Comparison of ENCODE assay signal across 35 cellular contexts in genomic region chr12:110708917-110709316, GRCh38.
"Had no signal": no experiment of that assay in that cellular context is flagged by ENCODE, and none has a peak within 500 bp of the region (broad histone marks: within the 10 kb centered on the region; RNA-seq: fewer than 3 reads in every experiment).

No MANE protein-coding gene starts in this region.

- H3K27ac ChIP-seq: adrenal gland, body of pancreas, cardiac muscle cell, VCaP had no signal

- ATAC-seq: activated CD8-positive, alpha-beta T cell treated with anti-CD3 and anti-CD28 coated beads for 36 hours; activated T-cell treated with anti-CD3 and anti-CD28 coated beads, Interleukin-2, amount 50 U/mL, for 4 hours; activated T-cell treated with anti-CD3 and anti-CD28 coated beads, Interleukin-2, amount 50 U/mL, for 72 hours; body of pancreas had no signal

- H3K36me3 ChIP-seq: adrenal gland, cardiac muscle cell had no signal

- H3K4me1 Mint-ChIP-seq: activated CD4-positive, alpha-beta T cell treated with anti-CD3 and anti-CD28 coated beads, Interleukin-2, amount 10 ng/mL, durations not matched to agents 24 days and 14 days; activated naive CD4-positive, alpha-beta T cell treated with anti-CD3 and anti-CD28 coated beads, Interleukin-2, amount 10 ng/mL, durations not matched to agents 7 days and 5 days; activated naive CD4-positive, alpha-beta T cell treated with anti-CD3 and anti-CD28 coated beads, Interleukin-2, amount 50 U/mL, for 24 hours; central memory CD8-positive, alpha-beta T cell had no signal

- H3K27ac Mint-ChIP-seq: activated B cell treated with CpG ODN at 0.5 μM for 24 hours; activated CD4-positive, alpha-beta memory T cell treated with anti-CD3 and anti-CD28 coated beads for 36 hours; activated CD4-positive, alpha-beta T cell treated with anti-CD3 and anti-CD28 coated beads, Interleukin-2, amount 10 ng/mL, durations not matched to agents 24 days and 14 days; activated CD8-positive, alpha-beta T cell treated with anti-CD3 and anti-CD28 coated beads for 36 hours; activated naive CD4-positive, alpha-beta T cell treated with anti-CD3 and anti-CD28 coated beads, Interleukin-2, amount 10 ng/mL, durations not matched to agents 7 days and 5 days; activated naive CD4-positive, alpha-beta T cell treated with anti-CD3 and anti-CD28 coated beads, Interleukin-2, amount 50 U/mL, for 24 hours; activated naive CD8-positive, alpha-beta T cell; activated T-cell treated with anti-CD3 and anti-CD28 coated beads, Interleukin-2, amount 50 U/mL, for 72 hours; activated T-helper 1 cell treated with anti-CD3 and anti-CD28 coated beads, Interleukin-12 subunit alpha, Interleukin-12 subunit beta, Interleukin-2, Interleukin-4 antibody, amounts not matched to agents 30 ng/mL and 10 ng/mL and 1 ng/mL, durations not matched to agents 14 hours and 24 hours and 36 hours; activated T-helper 2 cell treated with anti-CD3 and anti-CD28 coated beads, Interferon-gamma antibody, Interleukin-2, Interleukin-4, amounts not matched to agents 10 μg/mL and 5 μg/mL and 100 μg/mL, durations not matched to agents 14 hours and 24 hours and 36 hours; T-helper 1 cell treated with Interleukin-12 subunit alpha and Interleukin-12 subunit beta and Interleukin-4 antibody, amounts not matched to agents 30 μg/mL and 1 μg/mL, for 36 hours; T-helper 2 cell treated with Interferon-gamma antibody and Interleukin-4, amounts not matched to agents 5 μg/mL and 100 μg/mL, for 36 hours had no signal

- H3K9me3 Mint-ChIP-seq: activated B cell treated with CpG ODN at 0.5 μM for 24 hours; activated CD4-positive, alpha-beta memory T cell treated with anti-CD3 and anti-CD28 coated beads for 36 hours; activated CD4-positive, alpha-beta T cell treated with anti-CD3 and anti-CD28 coated beads, Interleukin-2, amount 10 ng/mL, durations not matched to agents 24 days and 14 days; activated CD8-positive, alpha-beta T cell treated with anti-CD3 and anti-CD28 coated beads for 36 hours; activated naive CD4-positive, alpha-beta T cell treated with anti-CD3 and anti-CD28 coated beads, Interleukin-2, amount 10 ng/mL, durations not matched to agents 7 days and 5 days; activated naive CD4-positive, alpha-beta T cell treated with anti-CD3 and anti-CD28 coated beads, Interleukin-2, amount 50 U/mL, for 24 hours; activated T-cell treated with anti-CD3 and anti-CD28 coated beads, Interleukin-2, amount 50 U/mL, for 4 hours; activated T-cell treated with anti-CD3 and anti-CD28 coated beads, Interleukin-2, amount 50 U/mL, for 72 hours; activated T-helper 1 cell treated with anti-CD3 and anti-CD28 coated beads, Interleukin-12 subunit alpha, Interleukin-12 subunit beta, Interleukin-2, Interleukin-4 antibody, amounts not matched to agents 30 ng/mL and 10 ng/mL and 1 ng/mL, durations not matched to agents 14 hours and 24 hours and 36 hours; activated T-helper 2 cell treated with anti-CD3 and anti-CD28 coated beads, Interferon-gamma antibody, Interleukin-2, Interleukin-4, amounts not matched to agents 10 μg/mL and 5 μg/mL and 100 μg/mL, durations not matched to agents 14 hours and 24 hours and 36 hours; central memory CD8-positive, alpha-beta T cell; T-helper 1 cell treated with Interleukin-12 subunit alpha and Interleukin-12 subunit beta and Interleukin-4 antibody, amounts not matched to agents 30 μg/mL and 1 μg/mL, for 36 hours; T-helper 2 cell treated with Interferon-gamma antibody and Interleukin-4, amounts not matched to agents 5 μg/mL and 100 μg/mL, for 36 hours had no signal

- H3K27me3 Mint-ChIP-seq: activated B cell treated with CpG ODN at 0.5 μM for 24 hours; activated CD4-positive, alpha-beta memory T cell treated with anti-CD3 and anti-CD28 coated beads for 36 hours; activated CD4-positive, alpha-beta T cell treated with anti-CD3 and anti-CD28 coated beads, Interleukin-2, amount 10 ng/mL, durations not matched to agents 24 days and 14 days; activated CD8-positive, alpha-beta T cell treated with anti-CD3 and anti-CD28 coated beads for 36 hours; activated naive CD4-positive, alpha-beta T cell treated with anti-CD3 and anti-CD28 coated beads, Interleukin-2, amount 10 ng/mL, durations not matched to agents 7 days and 5 days; activated naive CD4-positive, alpha-beta T cell treated with anti-CD3 and anti-CD28 coated beads, Interleukin-2, amount 50 U/mL, for 24 hours; activated naive CD8-positive, alpha-beta T cell; central memory CD8-positive, alpha-beta T cell had no signal

- H3K4me1 ChIP-seq: adrenal gland, body of pancreas had no signal

- H3K4me3 ChIP-seq: adrenal gland, body of pancreas, cardiac muscle cell had no signal

- H3K9me3 ChIP-seq: adrenal gland, body of pancreas had no signal

- DNase-seq: activated B cell treated with CpG ODN at 0.5 μM for 24 hours; activated CD4-positive, alpha-beta memory T cell treated with anti-CD3 and anti-CD28 coated beads for 36 hours; activated CD4-positive, alpha-beta T cell treated with anti-CD3 and anti-CD28 coated beads for 4 hours; activated CD4-positive, alpha-beta T cell treated with anti-CD3 and anti-CD28 coated beads, Interleukin-2, amount 10 ng/mL, durations not matched to agents 24 days and 14 days; activated CD4-positive, alpha-beta T cell treated with anti-CD3 and anti-CD28 coated beads, Interleukin-2, amount 50 U/mL, for 1 hour; activated CD4-positive, alpha-beta T cell treated with anti-CD3 and anti-CD28 coated beads, Interleukin-2, amount 50 U/mL, for 4 hours; activated CD4-positive, CD25-positive, alpha-beta regulatory T cell treated with anti-CD3 and anti-CD28 coated beads, Interleukin-2, amount 50 U/mL, for 72 hours; activated CD8-positive, alpha-beta memory T cell treated with anti-CD3 and anti-CD28 coated beads, Interleukin-2, amount 50 U/mL, for 4 hours; activated CD8-positive, alpha-beta T cell treated with anti-CD3 and anti-CD28 coated beads for 36 hours; activated effector memory CD4-positive, alpha-beta T cell treated with Interleukin-2 at 50 U/mL for 16 hours; activated gamma-delta T cell; activated naive CD4-positive, alpha-beta T cell treated with anti-CD3 and anti-CD28 coated beads, Interleukin-2, amount 10 ng/mL, durations not matched to agents 7 days and 5 days; activated naive CD4-positive, alpha-beta T cell treated with Interleukin-2 at 50 U/mL for 16 hours; activated T-cell treated with anti-CD3 and anti-CD28 coated beads for 4 hours; activated T-cell treated with anti-CD3 and anti-CD28 coated beads, Interleukin-2, amount 50 U/mL, for 1 hour; activated T-cell treated with anti-CD3 and anti-CD28 coated beads, Interleukin-2, amount 50 U/mL, for 4 hours; activated T-cell treated with anti-CD3 and anti-CD28 coated beads, Interleukin-2, amount 50 U/mL, for 72 hours; adrenal gland; amniotic stem cell; aorta; body of pancreas; caudate nucleus; cerebellar nuclear complex; T-helper 1 cell; T-helper 2 cell; T-helper 9 cell had no signal

- H3K36me3 Mint-ChIP-seq: activated naive CD4-positive, alpha-beta T cell treated with anti-CD3 and anti-CD28 coated beads, Interleukin-2, amount 50 U/mL, for 24 hours; activated naive CD8-positive, alpha-beta T cell had no signal

- H3K27me3 ChIP-seq: adrenal gland, body of pancreas, cardiac muscle cell had no signal

- H3K4me3 Mint-ChIP-seq: activated B cell treated with CpG ODN at 0.5 μM for 24 hours; activated CD4-positive, alpha-beta memory T cell treated with anti-CD3 and anti-CD28 coated beads for 36 hours; activated CD4-positive, alpha-beta T cell treated with anti-CD3 and anti-CD28 coated beads, Interleukin-2, amount 10 ng/mL, durations not matched to agents 24 days and 14 days; activated CD8-positive, alpha-beta T cell treated with anti-CD3 and anti-CD28 coated beads for 36 hours; activated naive CD4-positive, alpha-beta T cell treated with anti-CD3 and anti-CD28 coated beads, Interleukin-2, amount 10 ng/mL, durations not matched to agents 7 days and 5 days; activated naive CD4-positive, alpha-beta T cell treated with anti-CD3 and anti-CD28 coated beads, Interleukin-2, amount 50 U/mL, for 24 hours; activated naive CD8-positive, alpha-beta T cell; activated T-cell treated with anti-CD3 and anti-CD28 coated beads, Interleukin-2, amount 50 U/mL, for 4 hours; activated T-cell treated with anti-CD3 and anti-CD28 coated beads, Interleukin-2, amount 50 U/mL, for 72 hours; activated T-helper 1 cell treated with anti-CD3 and anti-CD28 coated beads, Interleukin-12 subunit alpha, Interleukin-12 subunit beta, Interleukin-2, Interleukin-4 antibody, amounts not matched to agents 30 ng/mL and 10 ng/mL and 1 ng/mL, durations not matched to agents 14 hours and 24 hours and 36 hours; central memory CD8-positive, alpha-beta T cell; T-helper 1 cell treated with Interleukin-12 subunit alpha and Interleukin-12 subunit beta and Interleukin-4 antibody, amounts not matched to agents 30 μg/mL and 1 μg/mL, for 36 hours; T-helper 2 cell treated with Interferon-gamma antibody and Interleukin-4, amounts not matched to agents 5 μg/mL and 100 μg/mL, for 36 hours had no signal
